Comparison of ENCODE assay signal across 1 cellular context in the genomic region with DNA sequence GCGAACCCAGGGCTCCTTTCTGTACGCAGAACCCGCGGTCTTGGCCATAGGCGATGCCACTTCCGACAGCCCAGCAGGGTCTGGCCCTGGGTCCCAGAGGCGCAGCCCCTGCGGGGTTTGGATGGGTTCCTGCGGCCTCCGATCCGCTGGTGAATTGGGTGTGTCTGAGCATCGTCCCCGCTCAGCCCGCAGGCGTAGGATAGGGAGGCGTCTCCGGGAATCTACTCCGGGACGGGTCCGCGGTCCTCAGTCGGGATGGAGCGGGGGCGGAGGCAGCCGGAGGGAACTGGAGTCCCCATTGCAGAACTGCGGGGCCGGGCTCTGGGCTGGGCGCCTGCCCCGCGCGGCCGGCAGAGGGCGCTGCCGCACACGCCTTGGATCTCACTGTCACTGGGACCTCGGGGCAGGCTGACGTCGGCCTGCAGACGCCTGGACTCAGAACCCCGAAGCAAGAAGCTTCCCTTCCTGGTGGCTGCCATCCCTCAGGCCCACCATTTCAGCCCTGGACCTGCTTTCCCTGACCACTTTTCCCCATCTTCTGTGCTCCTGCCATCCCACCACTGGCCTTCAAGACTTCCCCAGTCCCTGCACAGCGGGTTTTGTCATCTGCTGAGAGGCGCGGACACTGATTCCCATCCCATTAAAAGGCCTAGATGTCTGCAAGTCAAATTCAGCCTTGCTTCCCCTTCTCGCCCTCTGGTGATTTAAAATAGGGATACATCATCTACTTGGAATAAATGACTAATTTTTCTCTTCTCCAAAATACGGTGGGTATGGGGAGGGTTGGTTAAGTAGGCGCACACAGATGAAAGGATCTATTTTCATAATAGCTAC.
TF ChIP-seq lines count a peak whose summit lies in the region.

No MANE protein-coding gene starts in this region.

TF ChIP-seq in GM12878, 131 proteins besides CTCF, POLR2A, EP300 and RAD21 (continued from another document and continues in another):
- no peak for TF ChIP-seq TCF12 (IDR thresholded peaks at IDR 0.05; ENCODE audit: low read depth, low read length)
- no peak for TF ChIP-seq ZSCAN29 (IDR thresholded peaks at IDR 0.05)
- TF ChIP-seq CBFB (IDR thresholded peaks at IDR 0.05; ENCODE audit: low read depth) = no peak
- TF ChIP-seq MYB (IDR thresholded peaks at IDR 0.05; ENCODE audit: borderline replicate concordance, low read depth, low read length) = no peak
- TF ChIP-seq ESRRA (IDR thresholded peaks at IDR 0.05; ENCODE audit: low read length) = no peak; the same call in 1 of the 2 replicates
- no peak for TF ChIP-seq NBN (IDR thresholded peaks at IDR 0.05)
- no peak for TF ChIP-seq SMARCA5 (IDR thresholded peaks at IDR 0.05)
- no peak for TF ChIP-seq RBBP5 (conservative IDR thresholded peaks at IDR 0.05)
- TF ChIP-seq, protein P1, sequence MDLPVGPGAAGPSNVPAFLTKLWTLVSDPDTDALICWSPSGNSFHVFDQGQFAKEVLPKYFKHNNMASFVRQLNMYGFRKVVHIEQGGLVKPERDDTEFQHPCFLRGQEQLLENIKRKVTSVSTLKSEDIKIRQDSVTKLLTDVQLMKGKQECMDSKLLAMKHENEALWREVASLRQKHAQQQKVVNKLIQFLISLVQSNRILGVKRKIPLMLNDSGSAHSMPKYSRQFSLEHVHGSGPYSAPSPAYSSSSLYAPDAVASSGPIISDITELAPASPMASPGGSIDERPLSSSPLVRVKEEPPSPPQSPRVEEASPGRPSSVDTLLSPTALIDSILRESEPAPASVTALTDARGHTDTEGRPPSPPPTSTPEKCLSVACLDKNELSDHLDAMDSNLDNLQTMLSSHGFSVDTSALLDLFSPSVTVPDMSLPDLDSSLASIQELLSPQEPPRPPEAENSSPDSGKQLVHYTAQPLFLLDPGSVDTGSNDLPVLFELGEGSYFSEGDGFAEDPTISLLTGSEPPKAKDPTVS (IDR thresholded peaks at IDR 0.05; ENCODE audit: low read depth, low read length) = no peak
- no peak for TF ChIP-seq CHD2 (IDR thresholded peaks at IDR 0.05; ENCODE audit: borderline replicate concordance, low read depth, low read length)
- TF ChIP-seq SKIL (IDR thresholded peaks at IDR 0.05; ENCODE audit: low read depth, poor library complexity, severe bottlenecking) = no peak
- TF ChIP-seq EED (IDR thresholded peaks at IDR 0.05; ENCODE audit: low read depth) = no peak
- TF ChIP-seq HDAC6 (IDR thresholded peaks at IDR 0.05; ENCODE audit: unreplicated experiment) = no peak
- TF ChIP-seq CREM (IDR thresholded peaks at IDR 0.05; ENCODE audit: low read depth) = no peak
- TF ChIP-seq HDGF (IDR thresholded peaks at IDR 0.05) = no peak
- TF ChIP-seq, protein P2, sequence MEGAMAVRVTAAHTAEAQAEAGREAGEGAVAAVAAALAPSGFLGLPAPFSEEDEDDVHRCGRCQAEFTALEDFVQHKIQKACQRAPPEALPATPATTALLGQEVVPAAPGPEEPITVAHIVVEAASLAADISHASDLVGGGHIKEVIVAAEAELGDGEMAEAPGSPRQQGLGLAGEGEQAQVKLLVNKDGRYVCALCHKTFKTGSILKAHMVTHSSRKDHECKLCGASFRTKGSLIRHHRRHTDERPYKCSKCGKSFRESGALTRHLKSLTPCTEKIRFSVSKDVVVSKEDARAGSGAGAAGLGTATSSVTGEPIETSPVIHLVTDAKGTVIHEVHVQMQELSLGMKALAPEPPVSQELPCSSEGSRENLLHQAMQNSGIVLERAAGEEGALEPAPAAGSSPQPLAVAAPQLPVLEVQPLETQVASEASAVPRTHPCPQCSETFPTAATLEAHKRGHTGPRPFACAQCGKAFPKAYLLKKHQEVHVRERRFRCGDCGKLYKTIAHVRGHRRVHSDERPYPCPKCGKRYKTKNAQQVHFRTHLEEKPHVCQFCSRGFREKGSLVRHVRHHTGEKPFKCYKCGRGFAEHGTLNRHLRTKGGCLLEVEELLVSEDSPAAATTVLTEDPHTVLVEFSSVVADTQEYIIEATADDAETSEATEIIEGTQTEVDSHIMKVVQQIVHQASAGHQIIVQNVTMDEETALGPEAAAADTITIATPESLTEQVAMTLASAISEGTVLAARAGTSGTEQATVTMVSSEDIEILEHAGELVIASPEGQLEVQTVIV (IDR thresholded peaks at IDR 0.05; ENCODE audit: borderline replicate concordance, partially characterized antibody) = no peak
- TF ChIP-seq, protein P3, sequence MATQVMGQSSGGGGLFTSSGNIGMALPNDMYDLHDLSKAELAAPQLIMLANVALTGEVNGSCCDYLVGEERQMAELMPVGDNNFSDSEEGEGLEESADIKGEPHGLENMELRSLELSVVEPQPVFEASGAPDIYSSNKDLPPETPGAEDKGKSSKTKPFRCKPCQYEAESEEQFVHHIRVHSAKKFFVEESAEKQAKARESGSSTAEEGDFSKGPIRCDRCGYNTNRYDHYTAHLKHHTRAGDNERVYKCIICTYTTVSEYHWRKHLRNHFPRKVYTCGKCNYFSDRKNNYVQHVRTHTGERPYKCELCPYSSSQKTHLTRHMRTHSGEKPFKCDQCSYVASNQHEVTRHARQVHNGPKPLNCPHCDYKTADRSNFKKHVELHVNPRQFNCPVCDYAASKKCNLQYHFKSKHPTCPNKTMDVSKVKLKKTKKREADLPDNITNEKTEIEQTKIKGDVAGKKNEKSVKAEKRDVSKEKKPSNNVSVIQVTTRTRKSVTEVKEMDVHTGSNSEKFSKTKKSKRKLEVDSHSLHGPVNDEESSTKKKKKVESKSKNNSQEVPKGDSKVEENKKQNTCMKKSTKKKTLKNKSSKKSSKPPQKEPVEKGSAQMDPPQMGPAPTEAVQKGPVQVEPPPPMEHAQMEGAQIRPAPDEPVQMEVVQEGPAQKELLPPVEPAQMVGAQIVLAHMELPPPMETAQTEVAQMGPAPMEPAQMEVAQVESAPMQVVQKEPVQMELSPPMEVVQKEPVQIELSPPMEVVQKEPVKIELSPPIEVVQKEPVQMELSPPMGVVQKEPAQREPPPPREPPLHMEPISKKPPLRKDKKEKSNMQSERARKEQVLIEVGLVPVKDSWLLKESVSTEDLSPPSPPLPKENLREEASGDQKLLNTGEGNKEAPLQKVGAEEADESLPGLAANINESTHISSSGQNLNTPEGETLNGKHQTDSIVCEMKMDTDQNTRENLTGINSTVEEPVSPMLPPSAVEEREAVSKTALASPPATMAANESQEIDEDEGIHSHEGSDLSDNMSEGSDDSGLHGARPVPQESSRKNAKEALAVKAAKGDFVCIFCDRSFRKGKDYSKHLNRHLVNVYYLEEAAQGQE (IDR thresholded peaks at IDR 0.05; ENCODE audit: low read depth, low read length) = no peak
- no peak for TF ChIP-seq BCL11A (IDR thresholded peaks at IDR 0.05; ENCODE audit: low read depth, low read length)
- peak; percentile 51 for TF ChIP-seq IKZF1 (conservative IDR thresholded peaks at IDR 0.05)
- TF ChIP-seq BHLHE40 (IDR thresholded peaks at IDR 0.05; ENCODE audit: borderline replicate concordance in 1 of 2, low read depth in 2 of 2, low read length in 1 of 2) = peak; percentile 32 to 35; a peak in 1 of 4 replicates
- 0 out of 2 replicates have a peak, but pooled peaks have one; percentile 49 for TF ChIP-seq MLLT1 (IDR thresholded peaks at IDR 0.05)
- no peak for TF ChIP-seq KDM1A (IDR thresholded peaks at IDR 0.05; ENCODE audit: borderline replicate concordance)
- 0 out of 2 replicates have a peak, but pooled peaks have one; percentile 55 for TF ChIP-seq RCOR1 (conservative IDR thresholded peaks at IDR 0.05; ENCODE audit: low read depth, low read length)
- TF ChIP-seq PKNOX1 (IDR thresholded peaks at IDR 0.05) = 0 out of 2 replicates have a peak, but pooled peaks have one; percentile 12
- TF ChIP-seq CEBPB (IDR thresholded peaks at IDR 0.05; ENCODE audit: borderline replicate concordance in 1 of 2, low read depth in 2 of 2, low read length in 2 of 2) = no peak
- no peak for TF ChIP-seq NR2C1 (IDR thresholded peaks at IDR 0.05)
- TF ChIP-seq, protein P4, sequence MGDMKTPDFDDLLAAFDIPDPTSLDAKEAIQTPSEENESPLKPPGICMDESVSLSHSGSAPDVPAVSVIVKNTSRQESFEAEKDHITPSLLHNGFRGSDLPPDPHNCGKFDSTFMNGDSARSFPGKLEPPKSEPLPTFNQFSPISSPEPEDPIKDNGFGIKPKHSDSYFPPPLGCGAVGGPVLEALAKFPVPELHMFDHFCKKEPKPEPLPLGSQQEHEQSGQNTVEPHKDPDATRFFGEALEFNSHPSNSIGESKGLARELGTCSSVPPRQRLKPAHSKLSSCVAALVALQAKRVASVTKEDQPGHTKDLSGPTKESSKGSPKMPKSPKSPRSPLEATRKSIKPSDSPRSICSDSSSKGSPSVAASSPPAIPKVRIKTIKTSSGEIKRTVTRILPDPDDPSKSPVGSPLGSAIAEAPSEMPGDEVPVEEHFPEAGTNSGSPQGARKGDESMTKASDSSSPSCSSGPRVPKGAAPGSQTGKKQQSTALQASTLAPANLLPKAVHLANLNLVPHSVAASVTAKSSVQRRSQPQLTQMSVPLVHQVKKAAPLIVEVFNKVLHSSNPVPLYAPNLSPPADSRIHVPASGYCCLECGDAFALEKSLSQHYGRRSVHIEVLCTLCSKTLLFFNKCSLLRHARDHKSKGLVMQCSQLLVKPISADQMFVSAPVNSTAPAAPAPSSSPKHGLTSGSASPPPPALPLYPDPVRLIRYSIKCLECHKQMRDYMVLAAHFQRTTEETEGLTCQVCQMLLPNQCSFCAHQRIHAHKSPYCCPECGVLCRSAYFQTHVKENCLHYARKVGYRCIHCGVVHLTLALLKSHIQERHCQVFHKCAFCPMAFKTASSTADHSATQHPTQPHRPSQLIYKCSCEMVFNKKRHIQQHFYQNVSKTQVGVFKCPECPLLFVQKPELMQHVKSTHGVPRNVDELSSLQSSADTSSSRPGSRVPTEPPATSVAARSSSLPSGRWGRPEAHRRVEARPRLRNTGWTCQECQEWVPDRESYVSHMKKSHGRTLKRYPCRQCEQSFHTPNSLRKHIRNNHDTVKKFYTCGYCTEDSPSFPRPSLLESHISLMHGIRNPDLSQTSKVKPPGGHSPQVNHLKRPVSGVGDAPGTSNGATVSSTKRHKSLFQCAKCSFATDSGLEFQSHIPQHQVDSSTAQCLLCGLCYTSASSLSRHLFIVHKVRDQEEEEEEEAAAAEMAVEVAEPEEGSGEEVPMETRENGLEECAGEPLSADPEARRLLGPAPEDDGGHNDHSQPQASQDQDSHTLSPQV (IDR thresholded peaks at IDR 0.05) = no peak
- TF ChIP-seq, protein P5, sequence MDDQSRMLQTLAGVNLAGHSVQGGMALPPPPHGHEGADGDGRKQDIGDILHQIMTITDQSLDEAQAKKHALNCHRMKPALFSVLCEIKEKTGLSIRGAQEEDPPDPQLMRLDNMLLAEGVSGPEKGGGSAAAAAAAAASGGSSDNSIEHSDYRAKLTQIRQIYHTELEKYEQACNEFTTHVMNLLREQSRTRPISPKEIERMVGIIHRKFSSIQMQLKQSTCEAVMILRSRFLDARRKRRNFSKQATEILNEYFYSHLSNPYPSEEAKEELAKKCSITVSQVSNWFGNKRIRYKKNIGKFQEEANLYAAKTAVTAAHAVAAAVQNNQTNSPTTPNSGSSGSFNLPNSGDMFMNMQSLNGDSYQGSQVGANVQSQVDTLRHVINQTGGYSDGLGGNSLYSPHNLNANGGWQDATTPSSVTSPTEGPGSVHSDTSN (IDR thresholded peaks at IDR 0.05; ENCODE audit: insufficient replicate concordance, low read depth, low read length) = no peak
- TF ChIP-seq CHD1 (IDR thresholded peaks at IDR 0.05; ENCODE audit: low read depth, low read length) = no peak
- peak; percentile 88 for TF ChIP-seq SMC3 (IDR thresholded peaks at IDR 0.05; ENCODE audit: borderline replicate concordance, low read length)
- no peak for TF ChIP-seq ZBED1 (IDR thresholded peaks at IDR 0.05; ENCODE audit: borderline replicate concordance)
